In genomic region chr11:124724854-124725718, GRCh38 we compare ENCODE assay signal across 8 cellular contexts. TPM values are rescaled to one million over a fixed set of nuclear protein-coding genes. Genes with fewer than 3 reads are reported as not detected.
A peak's percentile ranks its signal among the peaks of the same experiment; 100 is the strongest.
DNase-seq lines count a peak whose midpoint lies in the region; ATAC-seq, FAIRE-seq and TF ChIP-seq lines count a peak whose summit lies in the region.

No MANE protein-coding gene starts in this region.

- CTCF ChIA-PET in activated B cell treated with CpG ODN at 0.5 μM for 24 hours (lab: Charles Lee): interaction anchor here (0.5 to 1.4 kb wide), 4 partner anchors 13 to 61 kb away, joined by 3 to 4 read pairs (median 3); no protein-coding TSS in a partner anchor

- H3K4me2 ChIP-seq in skeletal muscle satellite cell (ENCODE audit: low read length): peak overlapping the region; percentile 29

- no peak for TF ChIP-seq POLR2A in uterus (IDR thresholded peaks at IDR 0.05)

- peak; percentile 98 for FAIRE-seq in GM19239 (lab: Jason Lieb, UNC)

- H3K4me3 ChIP-seq in skeletal muscle satellite cell (ENCODE audit: low read length) (no peak overlapping the region), uterus (no peak overlapping the region)

- H3K36me3 ChIP-seq in skeletal muscle satellite cell (ENCODE audit: insufficient read depth, low read length): no peaks in the 10 kb centered on the region
- H3K36me3 ChIP-seq in uterus: no peaks in the 10 kb centered on the region

- H3K9me3 ChIP-seq in skeletal muscle satellite cell (replicated peaks; ENCODE audit: low read length) (no peaks in the 10 kb centered on the region), uterus (no peaks in the 10 kb centered on the region)

- peak overlapping the region in 1 of 2 donors; percentile 4 for H3K27ac ChIP-seq in uterus

- H3K27ac Mint-ChIP-seq in activated B cell treated with CpG ODN at 0.5 μM for 24 hours: peak overlapping the region; percentile 50

- H3K36me3 Mint-ChIP-seq in activated B cell treated with CpG ODN at 0.5 μM for 24 hours (ENCODE audit: low read depth): no peaks in the 10 kb centered on the region

- peaks cover 10% of the 10 kb centered on the region for H3K27me3 Mint-ChIP-seq in activated B cell treated with CpG ODN at 0.5 μM for 24 hours

- DNase-seq in GM19239 (ENCODE audit: insufficient read length, low spot score): peak; percentile 77
- DNase-seq in activated B cell treated with CpG ODN at 0.5 μM for 24 hours: peak; percentile 47
- DNase-seq in uterus: no peak
- no peak for DNase-seq in SKM-1 (lab: John Stamatoyannopoulos, UW; ENCODE audit: unreplicated experiment)
- no peak for DNase-seq in NCI-H2107 treated with DMSO at 0.1 percent for 48 hours (lab: John Stamatoyannopoulos, UW; ENCODE audit: unreplicated experiment)
- DNase-seq in activated effector memory CD4-positive, alpha-beta T cell treated with Interleukin-2 at 50 U/mL for 16 hours: no peak

- peaks cover 13% of the 10 kb centered on the region for H3K4me1 ChIP-seq in skeletal muscle satellite cell (ENCODE audit: control insufficient read depth, insufficient read depth, low read length)
- H3K4me1 ChIP-seq in uterus: peaks cover 0 to 7% of the 10 kb centered on the region in 2 donors

- H3K27me3 ChIP-seq in skeletal muscle satellite cell (ENCODE audit: control insufficient read depth, insufficient read depth, low read length): peaks cover 48% of the 10 kb centered on the region
- peaks cover 0 to 9% of the 10 kb centered on the region in 2 donors for H3K27me3 ChIP-seq in uterus

- POLR2A ChIA-PET in activated B cell treated with CpG ODN at 0.5 μM for 24 hours (lab: Charles Lee): interaction anchor here (0.7 to 2.2 kb wide), 4 partner anchors 21 to 52 kb away, joined by 3 to 16 read pairs (median 6); partner anchors contain the start of genes SIAE and SPA17

- TF ChIP-seq CTCF in activated B cell treated with CpG ODN at 0.5 μM for 24 hours (IDR thresholded peaks at IDR 0.05): no peak
- TF ChIP-seq CTCF in uterus (IDR thresholded peaks at IDR 0.05): no peak

- peaks cover 56% of the 10 kb centered on the region for H3K4me1 Mint-ChIP-seq in activated B cell treated with CpG ODN at 0.5 μM for 24 hours

- no peaks in the 10 kb centered on the region for H3K9me3 Mint-ChIP-seq in activated B cell treated with CpG ODN at 0.5 μM for 24 hours

- intact Hi-C loops in activated B cell treated with CpG ODN at 0.5 μM for 24 hours (cut with micrococcal nuclease) (loop anchor here (1.0 kb wide), 4 partner anchors 15 to 52 kb away; partner anchors contain the start of genes SIAE and SPA17), uterus (cut with DNase I; ENCODE audit: low total_unique reads) (no loop called here)

- ATAC-seq in HG03060 (IDR thresholded peaks at IDR 0.05; ENCODE audit: low read depth, unreplicated experiment) (peak; percentile 88), activated B cell treated with CpG ODN at 0.5 μM for 24 hours (ENCODE audit: low read depth) (peak; percentile 87)

- H3K4me3 Mint-ChIP-seq in activated B cell treated with CpG ODN at 0.5 μM for 24 hours: peak overlapping the region; percentile 73

- H3K9ac ChIP-seq in skeletal muscle satellite cell (ENCODE audit: low read depth, low read length): no peak overlapping the region

RNA-seq across cellular contexts. Expression of gene NRGN, which starts 14.7 kb away (rescaled TPM):
- total RNA-seq in activated B cell treated with CpG ODN at 0.5 μM for 24 hours (0.69 and 1.0 TPM in 2 replicates), uterus (10 to 100 TPM in 1 of 4 donors, under 1 TPM in 1, not detected in 2; 0.62 to 16.4 TPM)
- 0.25 and 0.87 TPM in 2 replicates for total RNA-seq in skeletal muscle satellite cell (2012; rRNA removed)

RNA-seq across cellular contexts. Expression of gene VSIG2, which starts 27.0 kb away (rescaled TPM):
- total RNA-seq in activated B cell treated with CpG ODN at 0.5 μM for 24 hours: 0.20 TPM in 2 replicates
- not detected in 2 replicates for total RNA-seq in skeletal muscle satellite cell (2012; rRNA removed)
- 1 to 10 TPM in 2 of 4 donors, not detected in 2; 1.9 to 2.2 TPM for total RNA-seq in uterus

RNA-seq across cellular contexts. Expression of gene ESAM, which starts 37.0 kb away (rescaled TPM):
- 2.3 and 4.0 TPM in 2 replicates for total RNA-seq in activated B cell treated with CpG ODN at 0.5 μM for 24 hours
- 0.25 TPM in 1 of 2 replicates, not detected in the other for total RNA-seq in skeletal muscle satellite cell (2012; rRNA removed)
- 10 to 100 TPM; 18.7 to 91.6 (median 47.7) TPM for total RNA-seq in uterus

RNA-seq across cellular contexts. Expression of gene SPA17, which starts 51.4 kb away (rescaled TPM):
- total RNA-seq in activated B cell treated with CpG ODN at 0.5 μM for 24 hours (1.2 and 1.6 TPM in 2 replicates), uterus (1 to 10 TPM in 3 of 4 donors, under 1 TPM in 1; 0.51 to 9.0 (median 2.7) TPM)
- total RNA-seq in skeletal muscle satellite cell (2012; rRNA removed): 11.8 and 17.0 TPM in 2 replicates

RNA-seq across cellular contexts. Expression of gene SIAE, which starts 51.5 kb away (rescaled TPM):
- total RNA-seq in activated B cell treated with CpG ODN at 0.5 μM for 24 hours (2.6 and 3.4 TPM in 2 replicates), uterus (1 to 10 TPM in 3 of 4 donors, under 1 TPM in 1; 0.77 to 7.5 (median 5.3) TPM)
- total RNA-seq in skeletal muscle satellite cell (2012; rRNA removed): 7.6 and 8.4 TPM in 2 replicates

Comparison
In these comparisons a context has a peak if more than half of its experiments do, and no peak if none do; other contexts are left out.
1. DNase-seq: peak in GM19239 (single experiment) and activated B cell treated with CpG ODN at 0.5 μM for 24 hours (single experiment); none in uterus (0 of 2), SKM-1 (single experiment), NCI-H2107 treated with DMSO at 0.1 percent for 48 hours (single experiment) and activated effector memory CD4-positive, alpha-beta T cell treated with Interleukin-2 at 50 U/mL for 16 hours (single experiment).